ENCODE assay signal across 1 cellular context in the genomic region with DNA sequence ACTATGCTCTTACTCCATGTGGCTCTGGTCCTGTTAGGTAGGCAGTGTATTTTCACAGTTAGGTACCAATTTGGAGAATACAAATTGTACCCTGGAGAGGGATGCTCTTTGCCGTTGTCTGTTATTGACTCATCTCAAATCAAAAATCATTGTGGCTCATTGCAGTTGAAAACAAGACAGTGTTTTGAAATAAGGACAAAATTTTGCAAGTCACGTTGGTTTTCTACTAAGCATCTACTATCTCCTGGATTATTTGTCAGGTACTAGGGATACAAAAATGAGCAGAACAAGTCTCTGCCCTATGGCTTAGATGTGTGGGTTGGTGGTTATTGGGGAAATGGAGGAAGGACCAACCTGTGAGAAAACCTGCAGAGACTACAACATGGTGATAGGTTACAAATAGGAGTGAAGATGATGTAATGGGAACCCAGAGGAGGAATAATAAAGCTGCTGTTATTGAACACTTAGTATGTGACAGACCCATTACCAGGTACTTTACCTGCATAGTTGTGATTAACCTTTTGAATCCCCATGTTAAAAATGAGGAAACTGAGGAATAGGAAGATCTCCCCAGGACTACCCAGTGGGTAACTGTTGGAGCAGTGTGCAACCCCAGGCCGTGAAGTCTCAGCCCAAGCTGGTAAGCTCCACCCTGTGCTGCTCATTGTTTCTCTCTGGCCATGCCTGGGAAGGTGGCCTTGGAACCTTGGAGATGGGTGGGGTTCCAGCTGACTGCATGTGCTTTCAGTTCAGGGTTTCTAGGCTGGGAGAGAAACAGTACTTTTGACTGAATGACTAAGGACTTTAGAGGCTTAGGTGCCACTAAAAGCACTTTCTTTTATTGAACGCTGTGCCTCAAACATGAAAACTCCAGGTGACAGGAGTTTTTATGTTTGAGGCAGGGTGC.
TF ChIP-seq lines count a peak whose summit lies in the region.

No MANE protein-coding gene starts in this region.

TF ChIP-seq in HepG2, 621 proteins besides CTCF, POLR2A, EP300 and RAD21 (continued from another document and continues in another):
- TF ChIP-seq, protein P1, sequence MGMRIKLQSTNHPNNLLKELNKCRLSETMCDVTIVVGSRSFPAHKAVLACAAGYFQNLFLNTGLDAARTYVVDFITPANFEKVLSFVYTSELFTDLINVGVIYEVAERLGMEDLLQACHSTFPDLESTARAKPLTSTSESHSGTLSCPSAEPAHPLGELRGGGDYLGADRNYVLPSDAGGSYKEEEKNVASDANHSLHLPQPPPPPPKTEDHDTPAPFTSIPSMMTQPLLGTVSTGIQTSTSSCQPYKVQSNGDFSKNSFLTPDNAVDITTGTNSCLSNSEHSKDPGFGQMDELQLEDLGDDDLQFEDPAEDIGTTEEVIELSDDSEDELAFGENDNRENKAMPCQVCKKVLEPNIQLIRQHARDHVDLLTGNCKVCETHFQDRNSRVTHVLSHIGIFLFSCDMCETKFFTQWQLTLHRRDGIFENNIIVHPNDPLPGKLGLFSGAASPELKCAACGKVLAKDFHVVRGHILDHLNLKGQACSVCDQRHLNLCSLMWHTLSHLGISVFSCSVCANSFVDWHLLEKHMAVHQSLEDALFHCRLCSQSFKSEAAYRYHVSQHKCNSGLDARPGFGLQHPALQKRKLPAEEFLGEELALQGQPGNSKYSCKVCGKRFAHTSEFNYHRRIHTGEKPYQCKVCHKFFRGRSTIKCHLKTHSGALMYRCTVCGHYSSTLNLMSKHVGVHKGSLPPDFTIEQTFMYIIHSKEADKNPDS (CRISPR knock-in tag; IDR thresholded peaks at IDR 0.05) = no peak
- TF ChIP-seq ZNF564 (CRISPR knock-in tag; IDR thresholded peaks at IDR 0.05) (peak; percentile 95), ZIK1 (CRISPR knock-in tag; IDR thresholded peaks at IDR 0.05; ENCODE audit: borderline replicate concordance, low read depth) (no peak), ZFP41 (CRISPR knock-in tag; IDR thresholded peaks at IDR 0.05; ENCODE audit: borderline replicate concordance) (no peak), ZNF614 (CRISPR knock-in tag; IDR thresholded peaks at IDR 0.05; ENCODE audit: borderline replicate concordance) (no peak), CBX2 (IDR thresholded peaks at IDR 0.05; ENCODE audit: low read depth, low read length) (no peak), CBX2 (CRISPR knock-in tag; IDR thresholded peaks at IDR 0.05; ENCODE audit: low read depth) (no peak), WIZ (CRISPR knock-in tag; IDR thresholded peaks at IDR 0.05) (no peak), ZSCAN30 (CRISPR knock-in tag; IDR thresholded peaks at IDR 0.05) (no peak), GTF2F1 (IDR thresholded peaks at IDR 0.05; ENCODE audit: low read length) (no peak), ZNF3 (CRISPR knock-in tag; IDR thresholded peaks at IDR 0.05) (no peak), ZNF616 (CRISPR knock-in tag; IDR thresholded peaks at IDR 0.05; ENCODE audit: low read depth) (no peak), RBFOX2 (IDR thresholded peaks at IDR 0.05; ENCODE audit: low read depth, low read length) (no peak), SRY (CRISPR knock-in tag; IDR thresholded peaks at IDR 0.05) (no peak), ZNF33B (CRISPR knock-in tag; IDR thresholded peaks at IDR 0.05) (no peak), IRF2 (CRISPR knock-in tag; IDR thresholded peaks at IDR 0.05) (peak; percentile 80; the same call in 1 of the 2 replicates), CREB1 (IDR thresholded peaks at IDR 0.05) (no peak), CREB1 (CRISPR knock-in tag; IDR thresholded peaks at IDR 0.05) (no peak), ZNF850 (CRISPR knock-in tag; conservative IDR thresholded peaks at IDR 0.05) (no peak), ZFP90 (CRISPR knock-in tag; IDR thresholded peaks at IDR 0.05; ENCODE audit: borderline replicate concordance) (no peak), ZNF225 (CRISPR knock-in tag; IDR thresholded peaks at IDR 0.05) (no peak), ZNF30 (CRISPR knock-in tag; IDR thresholded peaks at IDR 0.05) (no peak), SMYD3 (CRISPR knock-in tag; IDR thresholded peaks at IDR 0.05) (no peak), KMT2A (CRISPR knock-in tag; IDR thresholded peaks at IDR 0.05) (0 out of 2 replicates have a peak, but pooled peaks have one; percentile 33), ZNF781 (CRISPR knock-in tag; IDR thresholded peaks at IDR 0.05; ENCODE audit: borderline replicate concordance, not compliant biosample characterization) (no peak), CENPT (CRISPR knock-in tag; IDR thresholded peaks at IDR 0.05; ENCODE audit: low read depth) (no peak), ZNF441 (CRISPR knock-in tag; IDR thresholded peaks at IDR 0.05; ENCODE audit: borderline replicate concordance) (0 out of 2 replicates have a peak, but pooled peaks have one; percentile 6), MED13 (CRISPR knock-in tag; IDR thresholded peaks at IDR 0.05) (no peak), FOSL2 (CRISPR knock-in tag; IDR thresholded peaks at IDR 0.05) (peak; percentile 40), ZSCAN29 (CRISPR knock-in tag; conservative IDR thresholded peaks at IDR 0.05) (no peak), DNMT1 (CRISPR knock-in tag; IDR thresholded peaks at IDR 0.05) (no peak), KLF11 (CRISPR knock-in tag; IDR thresholded peaks at IDR 0.05) (0 out of 2 replicates have a peak, but pooled peaks have one; percentile 32)
- TF ChIP-seq, protein P2, sequence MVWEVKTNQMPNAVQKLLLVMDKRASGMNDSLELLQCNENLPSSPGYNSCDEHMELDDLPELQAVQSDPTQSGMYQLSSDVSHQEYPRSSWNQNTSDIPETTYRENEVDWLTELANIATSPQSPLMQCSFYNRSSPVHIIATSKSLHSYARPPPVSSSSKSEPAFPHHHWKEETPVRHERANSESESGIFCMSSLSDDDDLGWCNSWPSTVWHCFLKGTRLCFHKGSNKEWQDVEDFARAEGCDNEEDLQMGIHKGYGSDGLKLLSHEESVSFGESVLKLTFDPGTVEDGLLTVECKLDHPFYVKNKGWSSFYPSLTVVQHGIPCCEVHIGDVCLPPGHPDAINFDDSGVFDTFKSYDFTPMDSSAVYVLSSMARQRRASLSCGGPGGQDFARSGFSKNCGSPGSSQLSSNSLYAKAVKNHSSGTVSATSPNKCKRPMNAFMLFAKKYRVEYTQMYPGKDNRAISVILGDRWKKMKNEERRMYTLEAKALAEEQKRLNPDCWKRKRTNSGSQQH (CRISPR knock-in tag; IDR thresholded peaks at IDR 0.05; ENCODE audit: low read depth) = no peak
- TF ChIP-seq, protein P3, sequence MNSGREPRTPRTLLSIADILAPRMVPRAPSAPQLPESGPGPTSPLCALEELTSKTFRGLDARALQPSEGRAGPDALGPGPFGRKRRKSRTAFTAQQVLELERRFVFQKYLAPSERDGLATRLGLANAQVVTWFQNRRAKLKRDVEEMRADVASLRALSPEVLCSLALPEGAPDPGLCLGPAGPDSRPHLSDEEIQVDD (CRISPR knock-in tag; IDR thresholded peaks at IDR 0.05; ENCODE audit: borderline replicate concordance) = no peak
- TF ChIP-seq, protein P4, sequence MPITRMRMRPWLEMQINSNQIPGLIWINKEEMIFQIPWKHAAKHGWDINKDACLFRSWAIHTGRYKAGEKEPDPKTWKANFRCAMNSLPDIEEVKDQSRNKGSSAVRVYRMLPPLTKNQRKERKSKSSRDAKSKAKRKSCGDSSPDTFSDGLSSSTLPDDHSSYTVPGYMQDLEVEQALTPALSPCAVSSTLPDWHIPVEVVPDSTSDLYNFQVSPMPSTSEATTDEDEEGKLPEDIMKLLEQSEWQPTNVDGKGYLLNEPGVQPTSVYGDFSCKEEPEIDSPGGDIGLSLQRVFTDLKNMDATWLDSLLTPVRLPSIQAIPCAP (CRISPR knock-in tag; IDR thresholded peaks at IDR 0.05; ENCODE audit: low read depth) = no peak
- TF ChIP-seq, protein P5, sequence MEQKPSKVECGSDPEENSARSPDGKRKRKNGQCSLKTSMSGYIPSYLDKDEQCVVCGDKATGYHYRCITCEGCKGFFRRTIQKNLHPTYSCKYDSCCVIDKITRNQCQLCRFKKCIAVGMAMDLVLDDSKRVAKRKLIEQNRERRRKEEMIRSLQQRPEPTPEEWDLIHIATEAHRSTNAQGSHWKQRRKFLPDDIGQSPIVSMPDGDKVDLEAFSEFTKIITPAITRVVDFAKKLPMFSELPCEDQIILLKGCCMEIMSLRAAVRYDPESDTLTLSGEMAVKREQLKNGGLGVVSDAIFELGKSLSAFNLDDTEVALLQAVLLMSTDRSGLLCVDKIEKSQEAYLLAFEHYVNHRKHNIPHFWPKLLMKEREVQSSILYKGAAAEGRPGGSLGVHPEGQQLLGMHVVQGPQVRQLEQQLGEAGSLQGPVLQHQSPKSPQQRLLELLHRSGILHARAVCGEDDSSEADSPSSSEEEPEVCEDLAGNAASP (CRISPR knock-in tag; IDR thresholded peaks at IDR 0.05; ENCODE audit: borderline replicate concordance) = no peak
- TF ChIP-seq, protein P6, sequence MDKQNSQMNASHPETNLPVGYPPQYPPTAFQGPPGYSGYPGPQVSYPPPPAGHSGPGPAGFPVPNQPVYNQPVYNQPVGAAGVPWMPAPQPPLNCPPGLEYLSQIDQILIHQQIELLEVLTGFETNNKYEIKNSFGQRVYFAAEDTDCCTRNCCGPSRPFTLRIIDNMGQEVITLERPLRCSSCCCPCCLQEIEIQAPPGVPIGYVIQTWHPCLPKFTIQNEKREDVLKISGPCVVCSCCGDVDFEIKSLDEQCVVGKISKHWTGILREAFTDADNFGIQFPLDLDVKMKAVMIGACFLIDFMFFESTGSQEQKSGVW (CRISPR knock-in tag; IDR thresholded peaks at IDR 0.05; ENCODE audit: borderline replicate concordance) = no peak
- TF ChIP-seq, protein P7, sequence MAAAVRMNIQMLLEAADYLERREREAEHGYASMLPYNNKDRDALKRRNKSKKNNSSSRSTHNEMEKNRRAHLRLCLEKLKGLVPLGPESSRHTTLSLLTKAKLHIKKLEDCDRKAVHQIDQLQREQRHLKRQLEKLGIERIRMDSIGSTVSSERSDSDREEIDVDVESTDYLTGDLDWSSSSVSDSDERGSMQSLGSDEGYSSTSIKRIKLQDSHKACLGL (CRISPR knock-in tag; IDR thresholded peaks at IDR 0.05) = no peak
- TF ChIP-seq, protein P8, sequence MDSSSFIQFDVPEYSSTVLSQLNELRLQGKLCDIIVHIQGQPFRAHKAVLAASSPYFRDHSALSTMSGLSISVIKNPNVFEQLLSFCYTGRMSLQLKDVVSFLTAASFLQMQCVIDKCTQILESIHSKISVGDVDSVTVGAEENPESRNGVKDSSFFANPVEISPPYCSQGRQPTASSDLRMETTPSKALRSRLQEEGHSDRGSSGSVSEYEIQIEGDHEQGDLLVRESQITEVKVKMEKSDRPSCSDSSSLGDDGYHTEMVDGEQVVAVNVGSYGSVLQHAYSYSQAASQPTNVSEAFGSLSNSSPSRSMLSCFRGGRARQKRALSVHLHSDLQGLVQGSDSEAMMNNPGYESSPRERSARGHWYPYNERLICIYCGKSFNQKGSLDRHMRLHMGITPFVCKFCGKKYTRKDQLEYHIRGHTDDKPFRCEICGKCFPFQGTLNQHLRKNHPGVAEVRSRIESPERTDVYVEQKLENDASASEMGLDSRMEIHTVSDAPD (CRISPR knock-in tag; IDR thresholded peaks at IDR 0.05) = no peak
- TF ChIP-seq, protein P9, sequence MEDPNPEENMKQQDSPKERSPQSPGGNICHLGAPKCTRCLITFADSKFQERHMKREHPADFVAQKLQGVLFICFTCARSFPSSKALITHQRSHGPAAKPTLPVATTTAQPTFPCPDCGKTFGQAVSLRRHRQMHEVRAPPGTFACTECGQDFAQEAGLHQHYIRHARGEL (CRISPR knock-in tag; IDR thresholded peaks at IDR 0.05) = no peak
- TF ChIP-seq, protein P10, sequence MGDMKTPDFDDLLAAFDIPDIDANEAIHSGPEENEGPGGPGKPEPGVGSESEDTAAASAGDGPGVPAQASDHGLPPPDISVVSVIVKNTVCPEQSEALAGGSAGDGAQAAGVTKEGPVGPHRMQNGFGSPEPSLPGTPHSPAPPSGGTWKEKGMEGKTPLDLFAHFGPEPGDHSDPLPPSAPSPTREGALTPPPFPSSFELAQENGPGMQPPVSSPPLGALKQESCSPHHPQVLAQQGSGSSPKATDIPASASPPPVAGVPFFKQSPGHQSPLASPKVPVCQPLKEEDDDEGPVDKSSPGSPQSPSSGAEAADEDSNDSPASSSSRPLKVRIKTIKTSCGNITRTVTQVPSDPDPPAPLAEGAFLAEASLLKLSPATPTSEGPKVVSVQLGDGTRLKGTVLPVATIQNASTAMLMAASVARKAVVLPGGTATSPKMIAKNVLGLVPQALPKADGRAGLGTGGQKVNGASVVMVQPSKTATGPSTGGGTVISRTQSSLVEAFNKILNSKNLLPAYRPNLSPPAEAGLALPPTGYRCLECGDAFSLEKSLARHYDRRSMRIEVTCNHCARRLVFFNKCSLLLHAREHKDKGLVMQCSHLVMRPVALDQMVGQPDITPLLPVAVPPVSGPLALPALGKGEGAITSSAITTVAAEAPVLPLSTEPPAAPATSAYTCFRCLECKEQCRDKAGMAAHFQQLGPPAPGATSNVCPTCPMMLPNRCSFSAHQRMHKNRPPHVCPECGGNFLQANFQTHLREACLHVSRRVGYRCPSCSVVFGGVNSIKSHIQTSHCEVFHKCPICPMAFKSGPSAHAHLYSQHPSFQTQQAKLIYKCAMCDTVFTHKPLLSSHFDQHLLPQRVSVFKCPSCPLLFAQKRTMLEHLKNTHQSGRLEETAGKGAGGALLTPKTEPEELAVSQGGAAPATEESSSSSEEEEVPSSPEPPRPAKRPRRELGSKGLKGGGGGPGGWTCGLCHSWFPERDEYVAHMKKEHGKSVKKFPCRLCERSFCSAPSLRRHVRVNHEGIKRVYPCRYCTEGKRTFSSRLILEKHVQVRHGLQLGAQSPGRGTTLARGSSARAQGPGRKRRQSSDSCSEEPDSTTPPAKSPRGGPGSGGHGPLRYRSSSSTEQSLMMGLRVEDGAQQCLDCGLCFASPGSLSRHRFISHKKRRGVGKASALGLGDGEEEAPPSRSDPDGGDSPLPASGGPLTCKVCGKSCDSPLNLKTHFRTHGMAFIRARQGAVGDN (CRISPR knock-in tag; IDR thresholded peaks at IDR 0.05) = peak; percentile 63; the same call in 1 of the 2 replicates
- TF ChIP-seq, protein P11, sequence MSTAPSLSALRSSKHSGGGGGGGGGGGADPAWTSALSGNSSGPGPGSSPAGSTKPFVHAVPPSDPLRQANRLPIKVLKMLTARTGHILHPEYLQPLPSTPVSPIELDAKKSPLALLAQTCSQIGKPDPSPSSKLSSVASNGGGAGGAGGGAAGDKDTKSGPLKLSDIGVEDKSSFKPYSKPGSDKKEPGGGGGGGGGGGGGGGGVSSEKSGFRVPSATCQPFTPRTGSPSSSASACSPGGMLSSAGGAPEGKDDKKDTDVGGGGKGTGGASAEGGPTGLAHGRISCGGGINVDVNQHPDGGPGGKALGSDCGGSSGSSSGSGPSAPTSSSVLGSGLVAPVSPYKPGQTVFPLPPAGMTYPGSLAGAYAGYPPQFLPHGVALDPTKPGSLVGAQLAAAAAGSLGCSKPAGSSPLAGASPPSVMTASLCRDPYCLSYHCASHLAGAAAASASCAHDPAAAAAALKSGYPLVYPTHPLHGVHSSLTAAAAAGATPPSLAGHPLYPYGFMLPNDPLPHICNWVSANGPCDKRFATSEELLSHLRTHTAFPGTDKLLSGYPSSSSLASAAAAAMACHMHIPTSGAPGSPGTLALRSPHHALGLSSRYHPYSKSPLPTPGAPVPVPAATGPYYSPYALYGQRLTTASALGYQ (CRISPR knock-in tag; IDR thresholded peaks at IDR 0.05) = no peak
- TF ChIP-seq, protein P12, sequence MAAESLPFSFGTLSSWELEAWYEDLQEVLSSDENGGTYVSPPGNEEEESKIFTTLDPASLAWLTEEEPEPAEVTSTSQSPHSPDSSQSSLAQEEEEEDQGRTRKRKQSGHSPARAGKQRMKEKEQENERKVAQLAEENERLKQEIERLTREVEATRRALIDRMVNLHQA (CRISPR knock-in tag; IDR thresholded peaks at IDR 0.05) = no peak
